14 cellular contexts compared by ENCODE assay signal in genomic region chr12:67077617-67078016, GRCh38.
A peak's percentile ranks its signal among the peaks of the same experiment; 100 is the strongest.
DNase-seq lines count a peak whose midpoint lies in the region; ATAC-seq, FAIRE-seq and TF ChIP-seq lines count a peak whose summit lies in the region.
"Had no signal": no experiment of that assay in that cellular context is flagged by ENCODE, and none has a peak within 500 bp of the region (broad histone marks: within the 10 kb centered on the region; RNA-seq: fewer than 3 reads in every experiment).

No MANE protein-coding gene starts in this region.

- H3K36me3 ChIP-seq in bronchial epithelial cell (ENCODE audit: control insufficient read depth, insufficient read depth, low read length), result no peaks in the 10 kb centered on the region
- H3K36me3 ChIP-seq: spleen had no signal

- in situ Hi-C loops in Caki2 (cut with HindIII; ENCODE audit: low pct_unique_long_range_greater_than_20kb, low sequenced_read_pairs), result no loop called here

- H3K4me3 ChIP-seq in bronchial epithelial cell (ENCODE audit: low read depth, low read length), result no peak overlapping the region
- H3K4me3 ChIP-seq: spleen had no signal

- TF ChIP-seq CTCF in bronchial epithelial cell (IDR thresholded peaks at IDR 0.05; ENCODE audit: insufficient read depth, low read length, severe bottlenecking), result no peak

- FAIRE-seq in bronchial epithelial cell (lab: Jason Lieb, UNC), result no peak

- H3K27me3 ChIP-seq in bronchial epithelial cell (ENCODE audit: control insufficient read depth, insufficient read depth, low read length), result no peaks in the 10 kb centered on the region

- DNase-seq in Caki2 (ENCODE audit: low read depth) (peak; percentile 27), LHCN-M2 (ENCODE audit: low read depth) (peak; percentile 33), bronchial epithelial cell (ENCODE audit: low read depth) (peak; percentile 97), kidney tubule cell (ENCODE audit: low spot score) (peak; percentile 79), ureter (ENCODE audit: low spot score) (no peak), islet precursor cell (no peak)
- DNase-seq: activated effector memory CD4-positive, alpha-beta T cell treated with anti-CD3 and anti-CD28 coated beads, Interleukin-2, amount 50 U/mL, for 16 hours; CD4-positive, CD25-positive, alpha-beta regulatory T cell; effector memory CD4-positive, alpha-beta T cell; NCI-H1105; NCI-H2171 treated with DMSO at 0.1 percent for 48 hours; spleen had no signal

- ATAC-seq in HG03280 (IDR thresholded peaks at IDR 0.05; ENCODE audit: unreplicated experiment) (no peak), GM19452 (IDR thresholded peaks at IDR 0.05; ENCODE audit: unreplicated experiment) (no peak)

Comparison
In these comparisons a context has a peak if more than half of its experiments do, and no peak if none do; other contexts are left out.
1. DNase-seq: peak in Caki2 (single experiment), LHCN-M2 (single experiment), bronchial epithelial cell (single experiment) and kidney tubule cell (single experiment); none in ureter (single experiment) and islet precursor cell (single experiment).